Comparison of ENCODE assay signal across 8 cellular contexts in genomic region chr6:6725120-6725833, GRCh38.
A peak's percentile ranks its signal among the peaks of the same experiment; 100 is the strongest.
DNase-seq lines count a peak whose midpoint lies in the region; ATAC-seq and TF ChIP-seq lines count a peak whose summit lies in the region.

No MANE protein-coding gene starts in this region.

- H3K9me3 ChIP-seq in MG63: no peaks in the 10 kb centered on the region
- no peaks in the 10 kb centered on the region for H3K9me3 ChIP-seq in esophagus (ENCODE audit: control insufficient read depth in 2 of 2, insufficient read depth in 1 of 2, low read depth in 1 of 2, low read length in 1 of 2)

- H3K4me3 ChIP-seq in AG04449 (ENCODE audit: low read depth, low read length): peak overlapping the region; percentile 47; the same call in 1 of the 2 replicates
- H3K4me3 ChIP-seq in MG63: peak overlapping the region; percentile 39
- peak overlapping the region; percentile 28 to 45 for H3K4me3 ChIP-seq in esophagus (ENCODE audit: low read depth in 1 of 2, low read length in 2 of 2)

- peaks cover 32% of the 10 kb centered on the region for H3K4me1 Mint-ChIP-seq in neural crest cell

- H3K27me3 Mint-ChIP-seq in neural crest cell (ENCODE audit: low read depth): peaks cover 2% of the 10 kb centered on the region

- DNase-seq in AG04449 (ENCODE audit: low read depth, low spot score): no peak
- no peak for DNase-seq in MG63
- no peak for DNase-seq in neural crest cell (ENCODE audit: low read depth, low spot score)
- DNase-seq in NCI-H446 (lab: John Stamatoyannopoulos, UW): no peak
- no peak for DNase-seq in SK-N-DZ (ENCODE audit: low spot score)

- H3K36me3 ChIP-seq in MG63 (no peaks in the 10 kb centered on the region), esophagus (ENCODE audit: control insufficient read depth in 2 of 2, insufficient read depth in 2 of 2, low read length in 1 of 2) (no peaks in the 10 kb centered on the region)

- WGBS in esophagus, 2 donors: 55 to 59% methylated on average over 20 of the region's 20 CpGs

- H3K9me3 Mint-ChIP-seq in neural crest cell: no peaks in the 10 kb centered on the region

- TF ChIP-seq CTCF in AG04449 (IDR thresholded peaks at IDR 0.05; ENCODE audit: insufficient read depth, low read length, missing control alignments) (no peak), neural crest cell (conservative IDR thresholded peaks at IDR 0.05) (no peak)

- H3K27me3 ChIP-seq in MG63 (no peaks in the 10 kb centered on the region), esophagus (ENCODE audit: control insufficient read depth in 1 of 2, insufficient read depth in 2 of 2, low read length in 2 of 2) (no peaks in the 10 kb centered on the region)

- no peaks in the 10 kb centered on the region for H3K36me3 Mint-ChIP-seq in neural crest cell (ENCODE audit: low read depth)

- H3K27ac Mint-ChIP-seq in neural crest cell (ENCODE audit: unreplicated experiment): peak overlapping the region; percentile 59

- POLR2A ChIA-PET in AG04449 (lab: Yijun Ruan, JAX): no interaction called here

- CTCF ChIA-PET in AG04449 (lab: Yijun Ruan, JAX): interaction anchor here (0.7 to 4.6 kb wide), 33 partner anchors 10 to 665 kb away, joined by 3 to 69 read pairs (median 4); partner anchors contain the start of genes CAGE1 and RIOK1

- H3K4me3 Mint-ChIP-seq in neural crest cell: no peak overlapping the region

- ATAC-seq in HG03432 (IDR thresholded peaks at IDR 0.05; ENCODE audit: unreplicated experiment): no peak
- ATAC-seq in GM19035 (IDR thresholded peaks at IDR 0.05; ENCODE audit: unreplicated experiment): no peak

- peaks cover 0 to 20% of the 10 kb centered on the region in 2 donors for H3K4me1 ChIP-seq in esophagus (ENCODE audit: control insufficient read depth in 2 of 2, insufficient read depth in 2 of 2, low read length in 1 of 2)

- H3K27ac ChIP-seq in esophagus (ENCODE audit: low read depth in 2 of 2, low read length in 1 of 2): peak overlapping the region; percentile 74 to 90
